Comparison of ENCODE assay signal across 8 cellular contexts in the genomic region with DNA sequence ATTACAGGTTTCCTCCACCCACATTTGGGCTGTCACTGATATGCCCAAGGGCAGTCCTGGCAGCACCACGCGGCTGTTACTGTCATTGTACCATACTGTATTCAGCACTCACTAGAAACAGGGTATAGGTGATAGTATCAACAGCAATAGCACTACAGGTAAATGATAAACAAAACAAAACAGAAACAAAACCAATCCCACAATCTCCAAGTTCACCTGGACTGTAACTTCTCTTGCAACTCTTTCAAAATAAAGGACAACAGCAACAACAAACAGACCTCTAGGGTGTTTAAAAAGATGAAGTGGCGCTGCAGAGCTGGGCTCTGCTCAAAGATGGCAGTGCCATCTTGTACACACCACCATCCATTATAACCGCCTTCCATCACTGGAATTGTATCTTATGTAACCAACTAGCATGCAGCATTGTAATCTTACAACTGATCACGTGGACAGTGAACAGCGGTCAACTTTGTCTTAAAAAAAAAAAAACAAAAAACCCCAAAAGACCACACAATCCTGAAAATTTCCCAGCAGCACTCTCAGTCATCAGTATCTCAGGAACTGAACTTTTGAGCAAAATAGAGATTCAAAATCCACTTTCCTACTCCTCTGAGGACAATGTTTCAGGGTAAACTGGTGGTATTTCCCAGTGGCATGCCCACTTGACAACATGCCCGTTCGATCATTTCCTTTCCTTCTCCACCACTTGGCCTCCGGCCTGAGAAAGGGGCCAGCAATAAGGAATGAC. TPM values are rescaled to one million over a fixed set of nuclear protein-coding genes. Genes with fewer than 3 reads are reported as not detected.
DNase-seq lines count a peak whose midpoint lies in the region; ATAC-seq and TF ChIP-seq lines count a peak whose summit lies in the region.

No MANE protein-coding gene starts in this region.

- H3K36me3 Mint-ChIP-seq in activated naive CD4-positive, alpha-beta T cell treated with anti-CD3 and anti-CD28 coated beads, Interleukin-2, amount 50 U/mL, for 72 hours, result peaks cover 48 to 56% of the 10 kb centered on the region in 2 donors

- no peak for ATAC-seq in activated naive CD4-positive, alpha-beta T cell treated with anti-CD3 and anti-CD28 coated beads, Interleukin-2, amount 50 U/mL, for 72 hours
- no peak for ATAC-seq in right cardiac atrium

- H3K27ac Mint-ChIP-seq in activated naive CD4-positive, alpha-beta T cell treated with anti-CD3 and anti-CD28 coated beads, Interleukin-2, amount 50 U/mL, for 72 hours, result peak overlapping the region; percentile 89 to 92

- H3K4me3 ChIP-seq in right cardiac atrium (ENCODE audit: low read length) (peak overlapping the region; percentile 71), sigmoid colon (peak overlapping the region; percentile 79 to 98 (median 85))

- no peaks in the 10 kb centered on the region for H3K9me3 Mint-ChIP-seq in activated naive CD4-positive, alpha-beta T cell treated with anti-CD3 and anti-CD28 coated beads, Interleukin-2, amount 50 U/mL, for 72 hours

- H3K9me3 ChIP-seq in right cardiac atrium (ENCODE audit: control insufficient read depth, low read length) (no peaks in the 10 kb centered on the region), sigmoid colon (no peaks in the 10 kb centered on the region)

- TF ChIP-seq CTCF in sigmoid colon (IDR thresholded peaks at IDR 0.05), result no peak

- TF ChIP-seq EP300 in sigmoid colon (IDR thresholded peaks at IDR 0.05), result no peak

- peak; percentile 32 for DNase-seq in stimulated activated CD4-positive, alpha-beta T cell treated with anti-CD3 and anti-CD28 coated beads, Interleukin-12 subunit alpha, Interleukin-12 subunit beta, amount 100 ng/mL, for 4 hours
- DNase-seq in stimulated activated CD4-positive, alpha-beta T cell treated with anti-CD3 and anti-CD28 coated beads, Interleukin-2, amount 100 ng/mL, for 48 hours, result no peak
- DNase-seq in NOMO-1 treated with dmso at 0.1 percent for 144 hours (lab: John Stamatoyannopoulos, UW; ENCODE audit: unreplicated experiment) (peak; percentile 30), right cardiac atrium (peak; percentile 34 to 77 (median 67)), sigmoid colon (no peak), GDM1 (lab: John Stamatoyannopoulos, UW) (no peak), HK-2 (ENCODE audit: unreplicated experiment) (no peak)
- no peak for DNase-seq in activated naive CD4-positive, alpha-beta T cell treated with anti-CD3 and anti-CD28 coated beads, Interleukin-2, amount 50 U/mL, for 72 hours (ENCODE audit: low spot score in 2 of 2)

- intact Hi-C loops in right cardiac atrium (cut with DNase I), result loop anchor here in 3 of 4 donors (2.0 to 5.0 kb wide), 6 partner anchors 69 to 471 kb away; no protein-coding TSS in a partner anchor
- intact Hi-C loops in sigmoid colon (cut with DNase I), result loop anchor here (5.0 kb wide), 1 partner anchor 74 kb away; no protein-coding TSS in a partner anchor

- WGBS in right cardiac atrium, result under 1% methylated on average over 9 of the region's 9 CpGs
- WGBS in sigmoid colon, 2 donors, result 1 to 3% methylated on average over 9 of the region's 9 CpGs

- H3K27ac ChIP-seq in right cardiac atrium (ENCODE audit: low read length) (peak overlapping the region; percentile 99), sigmoid colon (peak overlapping the region; percentile 97 to 100 (median 100))

- H3K4me1 ChIP-seq in right cardiac atrium (ENCODE audit: control insufficient read depth, insufficient read depth, low read length) (no peaks in the 10 kb centered on the region), sigmoid colon (peaks cover 0 to 44% (median 34%) of the 10 kb centered on the region in 4 donors)

- H3K27me3 ChIP-seq in right cardiac atrium (ENCODE audit: control insufficient read depth, insufficient read depth) (no peaks in the 10 kb centered on the region), sigmoid colon (no peaks in the 10 kb centered on the region)

- peak in 1 of 2 donors; percentile 8 for TF ChIP-seq POLR2A in sigmoid colon (IDR thresholded peaks at IDR 0.05)

- peaks cover 8 to 23% (median 13%) of the 10 kb centered on the region in 4 donors for H3K36me3 ChIP-seq in sigmoid colon

RNA-seq across cellular contexts. Expression of a gene that starts 3.8 kb away (rescaled TPM):
- 100 to 1,000 TPM in 1 of 2 donors, 10 to 100 TPM in 1; 97.3 to 176 TPM for total RNA-seq in activated naive CD4-positive, alpha-beta T cell treated with anti-CD3 and anti-CD28 coated beads, Interleukin-2, amount 50 U/mL, for 72 hours
- 100 to 1,000 TPM in 3 of 4 donors, 10 to 100 TPM in 1; 92.3 to 123 (median 108) TPM for total RNA-seq in right cardiac atrium
- 69.3 TPM for polyA plus RNA-seq in right cardiac atrium
- total RNA-seq in sigmoid colon, result 10 to 100 TPM; 43.8 to 80.9 (median 55.5) TPM
- polyA plus RNA-seq in sigmoid colon, result 10 to 100 TPM; 39.1 to 86.9 (median 66.1) TPM

Comparison
In these comparisons a context has a peak if more than half of its experiments do, and no peak if none do; other contexts are left out.
1. DNase-seq: peak in stimulated activated CD4-positive, alpha-beta T cell treated with anti-CD3 and anti-CD28 coated beads, Interleukin-12 subunit alpha, Interleukin-12 subunit beta, amount 100 ng/mL, for 4 hours (single experiment), NOMO-1 treated with dmso at 0.1 percent for 144 hours (single experiment) and right cardiac atrium (3 of 3); none in stimulated activated CD4-positive, alpha-beta T cell treated with anti-CD3 and anti-CD28 coated beads, Interleukin-2, amount 100 ng/mL, for 48 hours (0 of 2), activated naive CD4-positive, alpha-beta T cell treated with anti-CD3 and anti-CD28 coated beads, Interleukin-2, amount 50 U/mL, for 72 hours (0 of 2), sigmoid colon (single experiment), GDM1 (single experiment) and HK-2 (single experiment).